Comparison of ENCODE assay signal across 1 cellular context in genomic region chr2:172427990-172428840, GRCh38.
TF ChIP-seq lines count a peak whose summit lies in the region.

No MANE protein-coding gene starts in this region.

TF ChIP-seq in HepG2, 621 proteins besides CTCF, POLR2A, EP300 and RAD21 (continued from another document and continues in another):
- TF ChIP-seq SETDB1 (CRISPR knock-in tag; IDR thresholded peaks at IDR 0.05; ENCODE audit: borderline replicate concordance) (no peak), MTA3 (CRISPR knock-in tag; IDR thresholded peaks at IDR 0.05) (no peak), ZBTB20 (CRISPR knock-in tag; IDR thresholded peaks at IDR 0.05; ENCODE audit: borderline replicate concordance, low read depth) (no peak), ATF7-NPFF (CRISPR knock-in tag; IDR thresholded peaks at IDR 0.05; ENCODE audit: low read depth) (no peak), ZNF251 (CRISPR knock-in tag; IDR thresholded peaks at IDR 0.05) (no peak), AHR (CRISPR knock-in tag; IDR thresholded peaks at IDR 0.05) (no peak), ZNF674 (CRISPR knock-in tag; IDR thresholded peaks at IDR 0.05; ENCODE audit: low read depth) (no peak), ZSCAN12 (CRISPR knock-in tag; IDR thresholded peaks at IDR 0.05) (no peak), ZNF550 (CRISPR knock-in tag; IDR thresholded peaks at IDR 0.05; ENCODE audit: borderline replicate concordance) (no peak), ZNF234 (CRISPR knock-in tag; conservative IDR thresholded peaks at IDR 0.05) (no peak), ETV6 (CRISPR knock-in tag; conservative IDR thresholded peaks at IDR 0.05) (no peak), FOSL2 (CRISPR knock-in tag; IDR thresholded peaks at IDR 0.05) (peak; percentile 5; the same call in 1 of the 2 replicates), XBP1 (CRISPR knock-in tag; IDR thresholded peaks at IDR 0.05) (no peak), U2AF2 (IDR thresholded peaks at IDR 0.05; ENCODE audit: low read depth, low read length) (no peak), MAFK (conservative IDR thresholded peaks at IDR 0.05 in 1 of 2, IDR thresholded peaks at IDR 0.05 in 1 of 2; ENCODE audit: low read length in 2 of 2) (no peak), CSRNP1 (CRISPR knock-in tag; IDR thresholded peaks at IDR 0.05) (peak; percentile 50; the same call in 1 of the 2 replicates), KDM5A (IDR thresholded peaks at IDR 0.05; ENCODE audit: borderline replicate concordance, low read length) (no peak), ZNF331 (CRISPR knock-in tag; IDR thresholded peaks at IDR 0.05) (no peak), KAT8 (CRISPR knock-in tag; IDR thresholded peaks at IDR 0.05) (peak; percentile 29; the same call in 1 of the 2 replicates), CREB1 (IDR thresholded peaks at IDR 0.05) (no peak), CREB1 (CRISPR knock-in tag; IDR thresholded peaks at IDR 0.05) (no peak), HNRNPL (IDR thresholded peaks at IDR 0.05; ENCODE audit: low read depth, low read length) (0 out of 2 replicates have a peak, but pooled peaks have one; percentile 63), ZBTB1 (CRISPR knock-in tag; IDR thresholded peaks at IDR 0.05; ENCODE audit: borderline replicate concordance) (no peak), ZNF775 (CRISPR knock-in tag; IDR thresholded peaks at IDR 0.05; ENCODE audit: borderline replicate concordance) (no peak), SMC3 (IDR thresholded peaks at IDR 0.05; ENCODE audit: low read length) (no peak), CAMTA2 (CRISPR knock-in tag; IDR thresholded peaks at IDR 0.05; ENCODE audit: borderline replicate concordance) (no peak), MIER2 (CRISPR knock-in tag; IDR thresholded peaks at IDR 0.05) (no peak), ATF6 (CRISPR knock-in tag; conservative IDR thresholded peaks at IDR 0.05) (no peak), RNF219 (CRISPR knock-in tag; IDR thresholded peaks at IDR 0.05) (no peak), ARNT (IDR thresholded peaks at IDR 0.05) (no peak), MAF1 (CRISPR knock-in tag; IDR thresholded peaks at IDR 0.05; ENCODE audit: borderline replicate concordance) (no peak), ARNTL (CRISPR knock-in tag; IDR thresholded peaks at IDR 0.05) (no peak; the same call in 1 of the 2 replicates), HNRNPH1 (optimal IDR thresholded peaks at IDR 0.05; ENCODE audit: low read depth, low read length) (no peak), ZNF432 (CRISPR knock-in tag; IDR thresholded peaks at IDR 0.05; ENCODE audit: borderline replicate concordance) (no peak), ZFP36 (IDR thresholded peaks at IDR 0.05; ENCODE audit: borderline replicate concordance, low read depth, low read length, partially characterized antibody) (no peak), POLR2G (IDR thresholded peaks at IDR 0.05; ENCODE audit: low read depth, low read length) (peak; percentile 33; the same call in 1 of the 2 replicates)
- TF ChIP-seq, protein P1, sequence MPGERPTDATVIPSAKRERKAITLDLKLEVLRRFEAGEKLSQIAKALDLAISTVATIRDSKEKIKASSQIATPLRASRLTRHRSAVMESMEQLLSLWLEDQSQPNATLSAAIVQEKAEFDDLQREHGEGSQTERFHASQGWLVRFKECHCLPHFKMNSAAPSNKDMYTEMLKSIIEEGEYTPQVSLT (CRISPR knock-in tag; IDR thresholded peaks at IDR 0.05; ENCODE audit: borderline replicate concordance, low read depth), result no peak
- TF ChIP-seq, protein P2, sequence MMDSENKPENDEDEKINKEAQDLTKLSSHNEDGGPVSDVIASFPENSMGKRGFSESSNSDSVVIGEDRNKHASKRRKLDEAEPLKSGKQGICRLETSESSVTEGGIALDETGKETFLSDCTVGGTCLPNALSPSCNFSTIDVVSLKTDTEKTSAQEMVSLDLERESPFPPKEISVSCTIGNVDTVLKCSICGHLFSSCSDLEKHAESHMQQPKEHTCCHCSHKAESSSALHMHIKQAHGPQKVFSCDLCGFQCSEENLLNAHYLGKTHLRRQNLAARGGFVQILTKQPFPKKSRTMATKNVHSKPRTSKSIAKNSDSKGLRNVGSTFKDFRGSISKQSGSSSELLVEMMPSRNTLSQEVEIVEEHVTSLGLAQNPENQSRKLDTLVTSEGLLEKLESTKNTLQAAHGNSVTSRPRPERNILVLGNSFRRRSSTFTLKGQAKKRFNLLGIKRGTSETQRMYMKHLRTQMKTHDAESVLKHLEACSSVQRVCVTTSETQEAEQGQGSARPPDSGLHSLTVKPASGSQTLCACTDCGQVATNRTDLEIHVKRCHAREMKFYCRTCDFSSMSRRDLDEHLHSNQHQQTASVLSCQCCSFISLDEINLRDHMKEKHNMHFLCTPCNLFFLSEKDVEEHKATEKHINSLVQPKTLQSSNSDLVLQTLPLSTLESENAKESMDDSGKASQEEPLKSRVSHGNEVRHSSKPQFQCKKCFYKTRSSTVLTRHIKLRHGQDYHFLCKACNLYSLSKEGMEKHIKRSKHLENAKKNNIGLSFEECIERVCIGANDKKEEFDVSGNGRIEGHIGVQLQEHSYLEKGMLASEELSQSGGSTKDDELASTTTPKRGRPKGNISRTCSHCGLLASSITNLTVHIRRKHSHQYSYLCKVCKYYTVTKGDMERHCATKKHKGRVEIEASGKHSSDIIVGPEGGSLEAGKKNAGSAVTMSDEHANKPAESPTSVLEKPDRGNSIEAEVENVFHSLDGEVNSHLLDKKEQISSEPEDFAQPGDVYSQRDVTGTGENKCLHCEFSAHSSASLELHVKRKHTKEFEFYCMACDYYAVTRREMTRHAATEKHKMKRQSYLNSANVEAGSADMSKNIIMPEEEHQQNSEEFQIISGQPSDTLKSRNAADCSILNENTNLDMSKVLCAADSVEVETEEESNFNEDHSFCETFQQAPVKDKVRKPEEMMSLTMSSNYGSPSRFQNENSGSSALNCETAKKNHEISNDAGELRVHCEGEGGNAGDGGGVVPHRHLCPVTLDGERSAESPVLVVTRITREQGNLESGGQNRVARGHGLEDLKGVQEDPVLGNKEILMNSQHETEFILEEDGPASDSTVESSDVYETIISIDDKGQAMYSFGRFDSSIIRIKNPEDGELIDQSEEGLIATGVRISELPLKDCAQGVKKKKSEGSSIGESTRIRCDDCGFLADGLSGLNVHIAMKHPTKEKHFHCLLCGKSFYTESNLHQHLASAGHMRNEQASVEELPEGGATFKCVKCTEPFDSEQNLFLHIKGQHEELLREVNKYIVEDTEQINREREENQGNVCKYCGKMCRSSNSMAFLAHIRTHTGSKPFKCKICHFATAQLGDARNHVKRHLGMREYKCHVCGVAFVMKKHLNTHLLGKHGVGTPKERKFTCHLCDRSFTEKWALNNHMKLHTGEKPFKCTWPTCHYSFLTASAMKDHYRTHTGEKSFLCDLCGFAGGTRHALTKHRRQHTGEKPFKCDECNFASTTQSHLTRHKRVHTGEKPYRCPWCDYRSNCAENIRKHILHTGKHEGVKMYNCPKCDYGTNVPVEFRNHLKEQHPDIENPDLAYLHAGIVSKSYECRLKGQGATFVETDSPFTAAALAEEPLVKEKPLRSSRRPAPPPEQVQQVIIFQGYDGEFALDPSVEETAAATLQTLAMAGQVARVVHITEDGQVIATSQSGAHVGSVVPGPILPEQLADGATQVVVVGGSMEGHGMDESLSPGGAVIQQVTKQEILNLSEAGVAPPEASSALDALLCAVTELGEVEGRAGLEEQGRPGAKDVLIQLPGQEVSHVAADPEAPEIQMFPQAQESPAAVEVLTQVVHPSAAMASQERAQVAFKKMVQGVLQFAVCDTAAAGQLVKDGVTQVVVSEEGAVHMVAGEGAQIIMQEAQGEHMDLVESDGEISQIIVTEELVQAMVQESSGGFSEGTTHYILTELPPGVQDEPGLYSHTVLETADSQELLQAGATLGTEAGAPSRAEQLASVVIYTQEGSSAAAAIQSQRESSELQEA (CRISPR knock-in tag; IDR thresholded peaks at IDR 0.05; ENCODE audit: not compliant biosample characterization), result no peak
- TF ChIP-seq, protein P3, sequence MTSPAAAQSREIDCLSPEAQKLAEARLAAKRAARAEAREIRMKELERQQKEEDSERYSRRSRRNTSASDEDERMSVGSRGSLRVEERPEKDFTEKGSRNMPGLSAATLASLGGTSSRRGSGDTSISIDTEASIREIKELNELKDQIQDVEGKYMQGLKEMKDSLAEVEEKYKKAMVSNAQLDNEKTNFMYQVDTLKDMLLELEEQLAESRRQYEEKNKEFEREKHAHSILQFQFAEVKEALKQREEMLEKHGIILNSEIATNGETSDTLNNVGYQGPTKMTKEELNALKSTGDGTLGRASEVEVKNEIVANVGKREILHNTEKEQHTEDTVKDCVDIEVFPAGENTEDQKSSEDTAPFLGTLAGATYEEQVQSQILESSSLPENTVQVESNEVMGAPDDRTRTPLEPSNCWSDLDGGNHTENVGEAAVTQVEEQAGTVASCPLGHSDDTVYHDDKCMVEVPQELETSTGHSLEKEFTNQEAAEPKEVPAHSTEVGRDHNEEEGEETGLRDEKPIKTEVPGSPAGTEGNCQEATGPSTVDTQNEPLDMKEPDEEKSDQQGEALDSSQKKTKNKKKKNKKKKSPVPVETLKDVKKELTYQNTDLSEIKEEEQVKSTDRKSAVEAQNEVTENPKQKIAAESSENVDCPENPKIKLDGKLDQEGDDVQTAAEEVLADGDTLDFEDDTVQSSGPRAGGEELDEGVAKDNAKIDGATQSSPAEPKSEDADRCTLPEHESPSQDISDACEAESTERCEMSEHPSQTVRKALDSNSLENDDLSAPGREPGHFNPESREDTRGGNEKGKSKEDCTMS (CRISPR knock-in tag; conservative IDR thresholded peaks at IDR 0.05), result no peak
- TF ChIP-seq, protein P4, sequence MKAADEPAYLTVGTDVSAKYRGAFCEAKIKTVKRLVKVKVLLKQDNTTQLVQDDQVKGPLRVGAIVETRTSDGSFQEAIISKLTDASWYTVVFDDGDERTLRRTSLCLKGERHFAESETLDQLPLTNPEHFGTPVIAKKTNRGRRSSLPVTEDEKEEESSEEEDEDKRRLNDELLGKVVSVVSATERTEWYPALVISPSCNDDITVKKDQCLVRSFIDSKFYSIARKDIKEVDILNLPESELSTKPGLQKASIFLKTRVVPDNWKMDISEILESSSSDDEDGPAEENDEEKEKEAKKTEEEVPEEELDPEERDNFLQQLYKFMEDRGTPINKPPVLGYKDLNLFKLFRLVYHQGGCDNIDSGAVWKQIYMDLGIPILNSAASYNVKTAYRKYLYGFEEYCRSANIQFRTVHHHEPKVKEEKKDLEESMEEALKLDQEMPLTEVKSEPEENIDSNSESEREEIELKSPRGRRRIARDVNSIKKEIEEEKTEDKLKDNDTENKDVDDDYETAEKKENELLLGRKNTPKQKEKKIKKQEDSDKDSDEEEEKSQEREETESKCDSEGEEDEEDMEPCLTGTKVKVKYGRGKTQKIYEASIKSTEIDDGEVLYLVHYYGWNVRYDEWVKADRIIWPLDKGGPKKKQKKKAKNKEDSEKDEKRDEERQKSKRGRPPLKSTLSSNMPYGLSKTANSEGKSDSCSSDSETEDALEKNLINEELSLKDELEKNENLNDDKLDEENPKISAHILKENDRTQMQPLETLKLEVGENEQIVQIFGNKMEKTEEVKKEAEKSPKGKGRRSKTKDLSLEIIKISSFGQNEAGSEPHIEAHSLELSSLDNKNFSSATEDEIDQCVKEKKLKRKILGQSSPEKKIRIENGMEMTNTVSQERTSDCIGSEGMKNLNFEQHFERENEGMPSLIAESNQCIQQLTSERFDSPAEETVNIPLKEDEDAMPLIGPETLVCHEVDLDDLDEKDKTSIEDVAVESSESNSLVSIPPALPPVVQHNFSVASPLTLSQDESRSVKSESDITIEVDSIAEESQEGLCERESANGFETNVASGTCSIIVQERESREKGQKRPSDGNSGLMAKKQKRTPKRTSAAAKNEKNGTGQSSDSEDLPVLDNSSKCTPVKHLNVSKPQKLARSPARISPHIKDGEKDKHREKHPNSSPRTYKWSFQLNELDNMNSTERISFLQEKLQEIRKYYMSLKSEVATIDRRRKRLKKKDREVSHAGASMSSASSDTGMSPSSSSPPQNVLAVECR (CRISPR knock-in tag; IDR thresholded peaks at IDR 0.05; ENCODE audit: borderline replicate concordance), result peak; percentile 59
